8 cellular contexts compared by ENCODE assay signal in genomic region chrX:1466971-1467561, GRCh38. TPM values are rescaled to one million over a fixed set of nuclear protein-coding genes. Genes with fewer than 3 reads are reported as not detected.
DNase-seq lines count a peak whose midpoint lies in the region; ATAC-seq and TF ChIP-seq lines count a peak whose summit lies in the region.

No MANE protein-coding gene starts in this region.

- H3K79me2 ChIP-seq in mammary epithelial cell (ENCODE audit: insufficient read depth, low read length): no peaks in the 10 kb centered on the region

- CTCF ChIA-PET in mammary epithelial cell (lab: Charles Lee; ENCODE audit: low non-redundant PET): no interaction called here

- H3K9me3 ChIP-seq in duodenal mucosa (ENCODE audit: control insufficient read depth in 1 of 2, low read length in 2 of 2): no peaks in the 10 kb centered on the region
- no peaks in the 10 kb centered on the region for H3K9me3 ChIP-seq in upper lobe of right lung
- no peaks in the 10 kb centered on the region for H3K9me3 ChIP-seq in mammary epithelial cell (replicated peaks; ENCODE audit: insufficient read depth, low read length)

- H3K4me2 ChIP-seq in mammary epithelial cell (ENCODE audit: insufficient read depth, low read depth, low read length): no peak overlapping the region

- no TSS peak for BruUV-seq in mammary epithelial cell (replicated peaks; lab: Mats Ljungman, UMichigan)

- intact Hi-C loops in upper lobe of right lung (cut with DNase I): loop anchor here (10.0 kb wide), 1 partner anchor 108 kb away; no protein-coding TSS in a partner anchor
- intact Hi-C loops in mammary epithelial cell (cut with micrococcal nuclease): loop anchor here (5.0 kb wide), 1 partner anchor 125 kb away; the partner anchor contains the start of gene AKAP17A

- peak; percentile 46 for ATAC-seq in GM21737 (IDR thresholded peaks at IDR 0.05; ENCODE audit: unreplicated experiment)
- peak; percentile 36 for ATAC-seq in upper lobe of right lung

- TF ChIP-seq CTCF in GM13977 (IDR thresholded peaks at IDR 0.05; ENCODE audit: extremely low read depth, insufficient read depth, missing control alignments) (no peak), upper lobe of right lung (IDR thresholded peaks at IDR 0.05) (no peak), mammary epithelial cell (conservative IDR thresholded peaks at IDR 0.05 in 1 of 2, IDR thresholded peaks at IDR 0.05 in 1 of 2; ENCODE audit: extremely low read depth in 1 of 2, insufficient read depth in 1 of 2, low read depth in 1 of 2, low read length in 2 of 2) (no peak)

- H3K27ac ChIP-seq in duodenal mucosa (ENCODE audit: low read depth, low read length) (peak overlapping the region; percentile 20), upper lobe of right lung (no peak overlapping the region), substantia nigra (ENCODE audit: low read depth, low read length, poor library complexity, severe bottlenecking) (no peak overlapping the region), mammary epithelial cell (ENCODE audit: insufficient read depth, low read depth, low read length) (no peak overlapping the region)

- no peaks in the 10 kb centered on the region for H4K20me1 ChIP-seq in mammary epithelial cell (ENCODE audit: insufficient read depth, low read length)

- H3K9ac ChIP-seq in duodenal mucosa (ENCODE audit: low read depth in 1 of 2, low read length in 2 of 2) (peak overlapping the region; percentile 35 to 43), mammary epithelial cell (ENCODE audit: insufficient read depth, low read length) (no peak overlapping the region)

- DNase-seq in GM13977 (ENCODE audit: low spot score) (peak; percentile 72), NOMO-1 treated with DMSO at 0.1 percent for 48 hours (lab: John Stamatoyannopoulos, UW; ENCODE audit: unreplicated experiment) (peak; percentile 83), upper lobe of right lung (peak; percentile 38), NCI-H446 (lab: John Stamatoyannopoulos, UW) (no peak), substantia nigra (lab: John Stamatoyannopoulos, UW) (no peak), mammary epithelial cell (no peak)

- in situ Hi-C loops in GM13977 (cut with MboI; ENCODE audit: low pct_unique_long_range_greater_than_20kb, low sequenced_read_pairs, unreplicated experiment): no loop called here
- in situ Hi-C loops in mammary epithelial cell (cut with MboI; ENCODE audit: low sequenced_read_pairs in 2 of 2): loop anchor here in 1 of 2 donors (10.0 kb wide), 1 partner anchor 118 kb away; no protein-coding TSS in a partner anchor

- peak overlapping the region; percentile 54 to 60 for H3K4me3 ChIP-seq in duodenal mucosa (ENCODE audit: low read depth in 1 of 2, low read length in 2 of 2)
- no peak overlapping the region for H3K4me3 ChIP-seq in upper lobe of right lung
- no peak overlapping the region for H3K4me3 ChIP-seq in mammary epithelial cell (replicated peaks in 1 of 3; ENCODE audit: insufficient read depth in 1 of 3, low read depth in 2 of 3, low read length in 3 of 3)

- dilution Hi-C loops in mammary epithelial cell (cut with HindIII; ENCODE audit: low sequenced_read_pairs): no loop called here

- H2AFZ ChIP-seq in mammary epithelial cell (ENCODE audit: low read depth, low read length): no peak overlapping the region

- whole genome bisulfite sequencing in mammary epithelial cell (ENCODE audit: low coverage, missing lambda C conversion rate): 62% methylated on average over 15 of the region's 20 CpGs

- H3K27me3 ChIP-seq in duodenal mucosa (ENCODE audit: control insufficient read depth in 1 of 2, insufficient read depth in 2 of 2, low read length in 2 of 2): no peaks in the 10 kb centered on the region
- H3K27me3 ChIP-seq in upper lobe of right lung: peaks cover 14% of the 10 kb centered on the region
- H3K27me3 ChIP-seq in mammary epithelial cell (ENCODE audit: insufficient read depth, low read length): peaks cover 5% of the 10 kb centered on the region

- H3K4me1 ChIP-seq in duodenal mucosa (ENCODE audit: control insufficient read depth in 1 of 2, insufficient read depth in 2 of 2, low read length in 2 of 2): peaks cover 0 to 11% of the 10 kb centered on the region in 2 donors
- no peaks in the 10 kb centered on the region for H3K4me1 ChIP-seq in upper lobe of right lung
- no peaks in the 10 kb centered on the region for H3K4me1 ChIP-seq in mammary epithelial cell (ENCODE audit: insufficient read depth, low read length)

- H3K36me3 ChIP-seq in duodenal mucosa (ENCODE audit: control insufficient read depth in 1 of 2, insufficient read depth in 2 of 2, low read length in 2 of 2) (no peaks in the 10 kb centered on the region), upper lobe of right lung (no peaks in the 10 kb centered on the region), mammary epithelial cell (ENCODE audit: insufficient read depth, low read length) (no peaks in the 10 kb centered on the region)

RNA-seq across cellular contexts. Expression of gene ASMTL, which starts 14.4 kb away (rescaled TPM):
- total RNA-seq in upper lobe of right lung (23.8 TPM), mammary epithelial cell (10 to 100 TPM in 1 of 2 donors, 1 to 10 TPM in 1; 9.1 to 13.7 TPM)
- polyA plus RNA-seq in mammary epithelial cell: 10.9 TPM
- 9.4 TPM for polyA minus RNA-seq in mammary epithelial cell

Comparison
In these comparisons a context has a peak if more than half of its experiments do, and no peak if none do; other contexts are left out.
1. DNase-seq: peak in GM13977 (single experiment), NOMO-1 treated with DMSO at 0.1 percent for 48 hours (single experiment) and upper lobe of right lung (single experiment); none in NCI-H446 (0 of 2), substantia nigra (0 of 49) and mammary epithelial cell (single experiment).
2. H3K4me3 ChIP-seq: peak in duodenal mucosa (2 of 2); none in upper lobe of right lung (single experiment) and mammary epithelial cell (0 of 3).